ENCODE assay signal across 20 cellular contexts in the genomic region with DNA sequence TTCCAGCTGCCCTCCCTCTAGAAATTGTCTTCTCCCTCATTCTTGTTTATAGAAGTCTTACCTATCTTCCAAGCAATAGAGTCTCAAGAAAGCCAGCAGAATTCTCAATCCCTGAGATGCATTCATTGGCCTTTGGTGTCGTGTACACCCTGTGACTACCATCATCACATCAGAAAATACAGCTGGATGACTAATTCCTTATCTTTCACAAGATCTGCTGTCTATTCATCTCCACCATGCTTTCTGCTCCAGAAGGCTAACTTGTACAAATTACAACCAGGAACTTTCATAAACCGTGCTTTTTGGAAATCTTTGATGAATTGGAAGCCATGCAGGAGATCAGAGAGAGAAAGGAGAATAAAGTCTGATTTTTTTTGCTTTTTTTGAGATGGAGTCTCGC.
"Had no signal": no experiment of that assay in that cellular context is flagged by ENCODE, and none has a peak within 500 bp of the region (broad histone marks: within the 10 kb centered on the region; RNA-seq: fewer than 3 reads in every experiment).

No MANE protein-coding gene starts in this region.

- DNase-seq: activated CD4-positive, alpha-beta T cell treated with anti-CD3 and anti-CD28 coated beads for 1 hour; activated CD4-positive, alpha-beta T cell treated with anti-CD3 and anti-CD28 coated beads, Interleukin-2, amount 10 ng/mL, durations not matched to agents 24 days and 14 days; activated CD4-positive, alpha-beta T cell treated with anti-CD3 and anti-CD28 coated beads, Interleukin-2, amount 50 U/mL, for 48 hours; activated CD8-positive, alpha-beta memory T cell treated with anti-CD3 and anti-CD28 coated beads, Interleukin-2, amount 10 ng/mL, durations not matched to agents 7 days and 5 days; activated effector memory CD4-positive, alpha-beta T cell treated with Interleukin-2 at 50 U/mL for 16 hours; activated naive CD4-positive, alpha-beta T cell; activated T-cell treated with anti-CD3 and anti-CD28 coated beads, Interleukin-2, amount 50 U/mL, for 24 hours; amniotic stem cell; MM.1S; NCI-H1436 treated with DMSO at 0.1 percent for 48 hours; NCI-H187; NCI-H446; NCI-H748 treated with DMSO at 0.1 percent for 48 hours; PC-3; T-helper 17 cell; T-helper 9 cell had no signal

- H3K27ac ChIP-seq: ascending aorta, cardiac muscle cell, KMS-11, SK-N-MC had no signal

- H3K36me3 ChIP-seq: ascending aorta, cardiac muscle cell had no signal

- H3K4me1 ChIP-seq: ascending aorta had no signal

- H3K4me3 ChIP-seq: ascending aorta, cardiac muscle cell, SK-N-MC had no signal

- H3K4me2 ChIP-seq: KMS-11 had no signal

- H3K27me3 ChIP-seq: ascending aorta, cardiac muscle cell had no signal

- H3K9ac ChIP-seq: KMS-11 had no signal

- H3K9me3 ChIP-seq: ascending aorta had no signal
